ENCODE assay signal across 1 cellular context in genomic region chr15:99090011-99090699, GRCh38.
TF ChIP-seq lines count a peak whose summit lies in the region.

No MANE protein-coding gene starts in this region.

TF ChIP-seq in SK-N-SH, 30 proteins besides CTCF, POLR2A, EP300 and RAD21 (continued from another document):
- no peak for TF ChIP-seq USF1 (IDR thresholded peaks at IDR 0.05; ENCODE audit: borderline replicate concordance, low read depth)
TF ChIP-seq in SK-N-SH: peak in this region for 0.
